19 cellular contexts compared by ENCODE assay signal in genomic region chr13:99486996-99487395, GRCh38.
"Had no signal": no experiment of that assay in that cellular context is flagged by ENCODE, and none has a peak within 500 bp of the region (broad histone marks: within the 10 kb centered on the region; RNA-seq: fewer than 3 reads in every experiment).

No MANE protein-coding gene starts in this region.

- H3K9me3 ChIP-seq: colonic mucosa had no signal

- ATAC-seq: heart right ventricle; naive thymus-derived CD4-positive, alpha-beta T cell; stimulated activated naive B cell treated with anti-CD40 and anti-IgM and Interleukin-4, amounts not matched to agents 10 μg/mL and 1 μg/mL and 100 μg/mL, for 72 hours; stimulated activated naive CD8-positive, alpha-beta T cell treated with anti-CD3 and anti-CD28 coated beads, Interleukin-15, amount 100 ng/mL, for 72 hours had no signal

- FAIRE-seq: islet of Langerhans had no signal

- H3K4me3 ChIP-seq: colonic mucosa, heart right ventricle, sigmoid colon, skin epidermis had no signal

- H3K4me1 ChIP-seq: colonic mucosa, sigmoid colon had no signal

- H3K27ac ChIP-seq: colonic mucosa, heart right ventricle, sigmoid colon, skin epidermis had no signal

- DNase-seq: colonic mucosa; dermis blood vessel endothelial cell; foreskin melanocyte; heart right ventricle; hypothalamus; kidney glomerular epithelial cell; mammary epithelial cell; naive thymus-derived CD4-positive, alpha-beta T cell; nephron progenitor cell; posterior cingulate gyrus; sigmoid colon; stimulated activated CD4-positive, alpha-beta T cell treated with anti-CD3 and anti-CD28 coated beads, Interleukin-2, amount 100 ng/mL, for 24 hours; stimulated activated CD4-positive, alpha-beta T cell treated with anti-CD3 and anti-CD28 coated beads, Interleukin-4, amount 100 ng/mL, for 4 hours; stimulated activated naive B cell treated with anti-CD40 and anti-IgM and Interleukin-4, amounts not matched to agents 10 μg/mL and 1 μg/mL and 100 μg/mL, for 72 hours; stimulated activated naive CD8-positive, alpha-beta T cell treated with anti-CD3 and anti-CD28 coated beads, Interleukin-15, amount 100 ng/mL, for 72 hours; substantia nigra; trophoblast cell had no signal

- H3K36me3 ChIP-seq: colonic mucosa, heart right ventricle, sigmoid colon had no signal

- H3K27me3 ChIP-seq: colonic mucosa, heart right ventricle, sigmoid colon had no signal
